24 cellular contexts compared by ENCODE assay signal in the genomic region with DNA sequence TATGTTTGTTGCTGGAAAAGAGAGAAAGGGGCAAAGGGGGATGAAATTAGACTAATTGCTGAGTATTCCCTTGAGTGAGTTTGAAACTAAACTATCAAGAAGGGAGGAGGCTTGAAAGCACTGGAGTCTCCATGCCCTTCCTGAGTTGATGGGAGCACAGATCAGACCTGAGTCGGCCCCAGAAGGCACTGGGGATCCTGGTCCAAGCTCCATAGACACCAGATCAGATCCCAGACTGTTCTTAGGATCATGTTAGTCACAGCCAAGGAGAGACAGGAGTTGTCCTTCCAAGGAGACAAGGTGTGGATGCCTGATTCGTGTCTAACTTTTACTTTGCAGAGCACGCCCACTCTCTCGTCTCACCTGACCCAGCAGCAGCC.
DNase-seq lines count a peak whose midpoint lies in the region; ATAC-seq, FAIRE-seq and TF ChIP-seq lines count a peak whose summit lies in the region.
"Had no signal": no experiment of that assay in that cellular context is flagged by ENCODE, and none has a peak within 500 bp of the region (broad histone marks: within the 10 kb centered on the region; RNA-seq: fewer than 3 reads in every experiment).

No MANE protein-coding gene starts in this region.

- no peaks in the 10 kb centered on the region for H3K36me3 ChIP-seq in K562 (ENCODE audit: control insufficient read depth, insufficient read depth, low read length)
- H3K36me3 ChIP-seq: sigmoid colon had no signal

- in situ Hi-C loops in K562 (cut with MboI): no loop called here

- no peak for TF ChIP-seq RAD21 in K562 (CRISPR knock-in tag; conservative IDR thresholded peaks at IDR 0.05 in 1 of 2, IDR thresholded peaks at IDR 0.05 in 1 of 2)

- no peaks in the 10 kb centered on the region for H4K20me1 ChIP-seq in K562 (replicated peaks; ENCODE audit: control insufficient read depth, insufficient read depth, low read length)

- H3K27me3 ChIP-seq in K562 (ENCODE audit: control insufficient read depth in 2 of 2, insufficient read depth in 2 of 2, low read length in 2 of 2): 0 out of 5 replicates have a peak, but pooled peaks cover 0 to 5% of the 10 kb centered on the region in 2 experiments
- H3K27me3 ChIP-seq: hepatocyte, sigmoid colon had no signal

- BruUV-seq in K562 (replicated peaks; lab: Mats Ljungman, UMichigan): no TSS peak

- H2AFZ ChIP-seq in K562 (ENCODE audit: low read depth, low read length): peak overlapping the region; percentile 2; the same call in 1 of the 2 replicates
- H2AFZ ChIP-seq: hepatocyte had no signal

- POLR2A ChIA-PET in K562 (lab: Yijun Ruan, JAX): no interaction called here

- no peaks in the 10 kb centered on the region for H3K9me1 ChIP-seq in K562 (ENCODE audit: control insufficient read depth, insufficient read depth, low read length)

- no peak for FAIRE-seq in K562 (lab: Jason Lieb, UNC)

- TF ChIP-seq EP300 in K562 (IDR thresholded peaks at IDR 0.05; ENCODE audit: low read length): no peak

- ATAC-seq in K562: no peak
- ATAC-seq in left colon: peak; percentile 7
- no peak for ATAC-seq in HG02610 (IDR thresholded peaks at IDR 0.05; ENCODE audit: unreplicated experiment)
- ATAC-seq in HG03175 (IDR thresholded peaks at IDR 0.05; ENCODE audit: unreplicated experiment): no peak
- ATAC-seq: activated CD4-positive, alpha-beta T cell treated with anti-CD3 and anti-CD28 coated beads for 36 hours; left ventricle myocardium superior had no signal

- 44% methylated on average over 4 of the region's 4 CpGs for WGBS in K562 (ENCODE audit: insufficient coverage, low coverage, missing lambda C conversion rate)

- no peak overlapping the region for H3K9ac ChIP-seq in K562 (ENCODE audit: insufficient read depth in 1 of 2, low read depth in 2 of 2, low read length in 2 of 2)

- CTCF ChIA-PET in K562 (lab: Yijun Ruan, JAX; ENCODE audit: low intra/inter-chr PET ratio): no interaction called here

- no peak for TF ChIP-seq CTCF in K562 (IDR thresholded peaks at IDR 0.05 in 2 of 3, conservative IDR thresholded peaks at IDR 0.05 in 1 of 3; ENCODE audit: insufficient read depth in 2 of 3, low read depth in 1 of 3, low read length in 3 of 3)

- DNase-seq in AG08396 (ENCODE audit: low spot score) (peak; percentile 13), M059J (ENCODE audit: low read depth) (peak; percentile 59), K562 (ENCODE audit: extremely low read depth in 1 of 4, low spot score in 3 of 4) (no peak), left colon (no peak), OCI-M1 (lab: John Stamatoyannopoulos, UW) (no peak)
- no peak for DNase-seq in effector CD8-positive, alpha-beta T cell (lab: John Stamatoyannopoulos, UW)
- DNase-seq: ACHN; activated CD4-positive, alpha-beta T cell treated with anti-CD3 and anti-CD28 coated beads for 36 hours; activated naive CD4-positive, alpha-beta T cell treated with anti-CD3 and anti-CD28 coated beads, Interleukin-2, amount 10 ng/mL, durations not matched to agents 7 days and 5 days; activated T-cell treated with anti-CD3 and anti-CD28 coated beads, Interleukin-2, amount 50 U/mL, for 48 hours; amygdala; GDM1; immature natural killer cell; left ventricle myocardium superior; midbrain; NCI-H2081 treated with DMSO at 0.1 percent for 48 hours; nephron progenitor cell; posterior cingulate gyrus; SHP77; sigmoid colon; T-helper 1 cell had no signal

- no peak overlapping the region for H3K4me2 ChIP-seq in K562 (ENCODE audit: insufficient read depth, low read length)
- H3K4me2 ChIP-seq: hepatocyte had no signal

- no peak for TF ChIP-seq POLR2A in K562 (conservative IDR thresholded peaks at IDR 0.05)

- no peaks in the 10 kb centered on the region for H3K79me2 ChIP-seq in K562 (ENCODE audit: control insufficient read depth, insufficient read depth, low read length)
- H3K79me2 ChIP-seq: hepatocyte had no signal

- H3K4me1 ChIP-seq in K562 (replicated peaks in 1 of 2; ENCODE audit: control insufficient read depth in 2 of 2, insufficient read depth in 2 of 2, low read length in 2 of 2): peaks cover 0 to 7% of the 10 kb centered on the region in 2 experiments; a peak in 2 of 5 replicates

- no peaks in the 10 kb centered on the region for H3K9me3 ChIP-seq in K562 (replicated peaks; ENCODE audit: control insufficient read depth, insufficient read depth, low read depth, low read length)
- H3K9me3 ChIP-seq: sigmoid colon had no signal

- intact Hi-C loops in K562 (cut with micrococcal nuclease) (loop anchor here (5.0 kb wide), 1 partner anchor 42 kb away; no protein-coding TSS in a partner anchor), left colon (cut with DNase I, micrococcal nuclease) (no loop called here)

- no peak overlapping the region for H3K27ac ChIP-seq in K562 (ENCODE audit: extremely low read depth, low read depth, low read length)
- H3K27ac ChIP-seq: hepatocyte, sigmoid colon had no signal

- no peak overlapping the region for H3K4me3 ChIP-seq in K562
- H3K4me3 ChIP-seq: hepatocyte, sigmoid colon had no signal

TF ChIP-seq in K562, 482 proteins besides CTCF, POLR2A, EP300 and RAD21:
- TF ChIP-seq RBBP5 (IDR thresholded peaks at IDR 0.05; ENCODE audit: borderline replicate concordance, insufficient read depth, low read length, poor library complexity, severe bottlenecking) (no peak), CCAR2 (IDR thresholded peaks at IDR 0.05; ENCODE audit: low read depth, low read length) (no peak), BACH1 (tag; IDR thresholded peaks at IDR 0.05) (no peak), ZNF785 (CRISPR knock-in tag; IDR thresholded peaks at IDR 0.05) (no peak), ZNF175 (CRISPR knock-in tag; IDR thresholded peaks at IDR 0.05; ENCODE audit: low read depth) (no peak), ATF1 (CRISPR knock-in tag; IDR thresholded peaks at IDR 0.05) (no peak), ATF1 (tag; IDR thresholded peaks at IDR 0.05) (no peak), TCF3 (CRISPR knock-in tag; IDR thresholded peaks at IDR 0.05) (no peak), CCNT2 (IDR thresholded peaks at IDR 0.05; ENCODE audit: borderline replicate concordance, extremely low read depth, insufficient read length, low read depth, low read length) (no peak)

Comparison
In these comparisons a context has a peak if more than half of its experiments do, and no peak if none do; other contexts are left out.
1. DNase-seq: peak in AG08396 (single experiment) and M059J (single experiment); none in K562 (0 of 4), left colon (0 of 2), OCI-M1 (single experiment) and effector CD8-positive, alpha-beta T cell (single experiment).